11 cellular contexts compared by ENCODE assay signal in genomic region chr6:4901256-4902061, GRCh38.
DNase-seq lines count a peak whose midpoint lies in the region; ATAC-seq and TF ChIP-seq lines count a peak whose summit lies in the region.
"Had no signal": no experiment of that assay in that cellular context is flagged by ENCODE, and none has a peak within 500 bp of the region (broad histone marks: within the 10 kb centered on the region; RNA-seq: fewer than 3 reads in every experiment).

No MANE protein-coding gene starts in this region.

- H3K4me1 ChIP-seq in CD8-positive, alpha-beta memory T cell (ENCODE audit: insufficient read depth, low read length), result peaks cover 7% of the 10 kb centered on the region
- H3K4me1 ChIP-seq in neuronal stem cell (ENCODE audit: control insufficient read depth in 2 of 2, insufficient read depth in 1 of 2, low read depth in 1 of 2, low read length in 2 of 2), result peaks cover 0 to 5% of the 10 kb centered on the region in 2 donors

- no peak overlapping the region for H4K91ac ChIP-seq in neuronal stem cell (ENCODE audit: low read depth, low read length, poor library complexity)

- no peaks in the 10 kb centered on the region for H3K79me1 ChIP-seq in neuronal stem cell (ENCODE audit: low read depth, low read length)

- H2BK15ac ChIP-seq in neuronal stem cell (ENCODE audit: low read length), result no peak overlapping the region

- H3K9ac ChIP-seq in neuronal stem cell (ENCODE audit: low read depth, low read length, poor library complexity), result no peak overlapping the region

- H4K8ac ChIP-seq in neuronal stem cell (ENCODE audit: low read depth, low read length), result no peak overlapping the region

- H3K9me3 Mint-ChIP-seq in CD8-positive, alpha-beta memory T cell, result peaks cover 0 to 9% (median 3%) of the 10 kb centered on the region in 5 donors
- H3K9me3 Mint-ChIP-seq: activated naive CD4-positive, alpha-beta T cell treated with anti-CD3 and anti-CD28 coated beads, Interleukin-2, amount 50 U/mL, for 72 hours had no signal

- DNase-seq in GM12864 (ENCODE audit: low read depth) (peak; percentile 74), left lobe of liver (ENCODE audit: low spot score) (no peak), HK-2 (ENCODE audit: unreplicated experiment) (no peak), T-helper 9 cell (no peak), neuronal stem cell (ENCODE audit: low spot score) (no peak)
- no peak for DNase-seq in CD8-positive, alpha-beta memory T cell

- peaks cover 21 to 29% (median 27%) of the 10 kb centered on the region in 3 donors for H3K4me1 Mint-ChIP-seq in CD8-positive, alpha-beta memory T cell

- H3K27me3 Mint-ChIP-seq in CD8-positive, alpha-beta memory T cell, result no peaks in the 10 kb centered on the region

- ATAC-seq in GM21447 (IDR thresholded peaks at IDR 0.05; ENCODE audit: unreplicated experiment), result peak; percentile 83
- peak; percentile 88 for ATAC-seq in HG03521 (IDR thresholded peaks at IDR 0.05; ENCODE audit: unreplicated experiment)
- ATAC-seq in left lobe of liver, result peak; percentile 89
- ATAC-seq: activated naive CD4-positive, alpha-beta T cell treated with anti-CD3 and anti-CD28 coated beads, Interleukin-2, amount 50 U/mL, for 72 hours had no signal

- CTCF ChIA-PET in CD8-positive, alpha-beta memory T cell (lab: Charles Lee), result interaction anchor here (0.9 kb wide), 1 partner anchor 8 kb away, joined by 3 read pairs; no protein-coding TSS in a partner anchor

- no peak overlapping the region for H3K23ac ChIP-seq in neuronal stem cell (ENCODE audit: low read depth, low read length, poor library complexity)

- H2AK5ac ChIP-seq in neuronal stem cell (ENCODE audit: low read depth, low read length), result no peak overlapping the region

- no peak overlapping the region for H2BK120ac ChIP-seq in neuronal stem cell (ENCODE audit: low read depth, low read length)

- no peak overlapping the region for H3K4me3 Mint-ChIP-seq in CD8-positive, alpha-beta memory T cell

- H2AFZ ChIP-seq in neuronal stem cell (ENCODE audit: low read length), result no peak overlapping the region

- H3K14ac ChIP-seq in neuronal stem cell (ENCODE audit: low read length), result no peak overlapping the region

- no peak for TF ChIP-seq CTCF in GM12864 (IDR thresholded peaks at IDR 0.05; ENCODE audit: low read depth, low read length, missing control alignments)

- POLR2A ChIA-PET in CD8-positive, alpha-beta memory T cell (lab: Charles Lee), result no interaction called here

- H3K27ac Mint-ChIP-seq in CD8-positive, alpha-beta memory T cell, result peak overlapping the region in 1 of 8 donors; percentile 77

- H3K36me3 ChIP-seq in CD8-positive, alpha-beta memory T cell (ENCODE audit: insufficient read depth, low read length), result peaks cover 8% of the 10 kb centered on the region
- peaks cover 8 to 49% of the 10 kb centered on the region in 2 donors for H3K36me3 ChIP-seq in neuronal stem cell (replicated peaks in 1 of 2; ENCODE audit: control insufficient read depth in 2 of 2, insufficient read depth in 2 of 2, low read length in 2 of 2)
- H3K36me3 ChIP-seq: thoracic aorta had no signal

- no peak overlapping the region for H3K18ac ChIP-seq in neuronal stem cell (ENCODE audit: low read length)

- H3K36me3 Mint-ChIP-seq in CD8-positive, alpha-beta memory T cell, result peaks cover 25 to 60% (median 27%) of the 10 kb centered on the region in 3 donors

- no peak overlapping the region for H3K4ac ChIP-seq in neuronal stem cell (ENCODE audit: low read length)

- H3K27ac ChIP-seq in CD8-positive, alpha-beta memory T cell (ENCODE audit: low read depth, low read length), result no peak overlapping the region
- no peak overlapping the region for H3K27ac ChIP-seq in neuronal stem cell (replicated peaks; ENCODE audit: low read length)
- H3K27ac ChIP-seq: C4-2B, thoracic aorta had no signal

- H2BK5ac ChIP-seq in neuronal stem cell (ENCODE audit: low read length), result no peak overlapping the region

- H3K4me2 ChIP-seq in neuronal stem cell (ENCODE audit: insufficient read depth, low read length, poor library complexity, severe bottlenecking), result no peak overlapping the region

- no peak overlapping the region for H2BK12ac ChIP-seq in neuronal stem cell (ENCODE audit: low read length)

- no CpG with 5 or more reads among the region's 10 CpGs for WGBS in neuronal stem cell (ENCODE audit: extremely low coverage in 2 of 2, insufficient read length in 2 of 2, insufficient replicate concordance in 1 of 2), 2 donors

- H3K27me3 ChIP-seq in CD8-positive, alpha-beta memory T cell (ENCODE audit: insufficient read depth, low read length, poor library complexity, severe bottlenecking), result no peaks in the 10 kb centered on the region
- no peaks in the 10 kb centered on the region for H3K27me3 ChIP-seq in neuronal stem cell (ENCODE audit: control insufficient read depth in 3 of 3, insufficient read depth in 3 of 3, low read depth in 1 of 3, low read length in 3 of 3)

- no peak overlapping the region for H3K4me3 ChIP-seq in GM12864 (ENCODE audit: low read depth, low read length)
- H3K4me3 ChIP-seq in CD8-positive, alpha-beta memory T cell (ENCODE audit: low read length), result no peak overlapping the region
- no peak overlapping the region for H3K4me3 ChIP-seq in neuronal stem cell (ENCODE audit: low read length in 2 of 2)
- H3K4me3 ChIP-seq: thoracic aorta had no signal

- no peaks in the 10 kb centered on the region for H3K9me3 ChIP-seq in CD8-positive, alpha-beta memory T cell (ENCODE audit: low read length)
- H3K9me3 ChIP-seq in neuronal stem cell (replicated peaks in 1 of 2; ENCODE audit: control insufficient read depth in 2 of 2, insufficient read depth in 1 of 2, low read depth in 1 of 2, low read length in 2 of 2), result peaks cover 5 to 19% of the 10 kb centered on the region in 2 donors
